ENCODE assay signal across 15 cellular contexts in the genomic region with DNA sequence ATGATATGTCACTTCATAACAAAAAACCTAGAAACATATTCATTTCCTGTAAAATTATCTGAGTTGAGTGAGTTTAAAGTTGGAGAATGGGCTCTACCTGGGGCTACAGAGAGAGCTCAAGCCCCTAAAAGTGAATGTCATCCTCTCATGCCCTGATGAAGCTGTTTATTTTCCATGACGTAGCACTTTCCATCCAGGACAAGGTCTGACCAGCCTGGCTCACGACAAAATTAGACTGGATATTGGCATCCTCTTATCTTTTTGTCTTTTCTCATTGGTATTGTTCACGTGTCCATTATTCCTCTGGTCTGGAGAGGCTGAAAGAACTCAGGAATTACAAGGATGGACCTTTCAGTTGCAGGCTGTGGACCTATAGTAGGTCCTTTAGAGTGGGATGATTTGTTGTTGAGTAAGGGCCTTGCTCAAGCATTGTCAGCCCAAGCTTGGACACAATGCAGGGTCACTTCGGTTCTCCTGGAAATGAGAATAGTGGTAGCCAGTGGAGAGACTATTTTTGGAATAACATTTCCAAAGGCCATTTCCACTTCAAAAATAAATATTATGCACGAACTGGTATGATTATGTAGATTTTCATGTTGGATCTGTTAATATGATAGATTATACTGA. TPM values are rescaled to one million over a fixed set of nuclear protein-coding genes. Genes with fewer than 3 reads are reported as not detected.
DNase-seq lines count a peak whose midpoint lies in the region; ATAC-seq and TF ChIP-seq lines count a peak whose summit lies in the region.
"Had no signal": no experiment of that assay in that cellular context is flagged by ENCODE, and none has a peak within 500 bp of the region (broad histone marks: within the 10 kb centered on the region; RNA-seq: fewer than 3 reads in every experiment).

No MANE protein-coding gene starts in this region.

- CTCF ChIA-PET in A673 (lab: Charles Lee) = no interaction called here

- BruUV-seq in A673 (replicated peaks; lab: Mats Ljungman, UMichigan) = no TSS peak

- H3K4me3 ChIP-seq in right atrium auricular region (no peak overlapping the region), Karpas-422 (ENCODE audit: low read length) (no peak overlapping the region), subcutaneous abdominal adipose tissue (ENCODE audit: low read depth in 1 of 5, low read length in 5 of 5) (no peak overlapping the region), A673 (ENCODE audit: low read depth, low read length, poor library complexity, severe bottlenecking) (no peak overlapping the region)
- H3K4me3 ChIP-seq: BLaER1 treated with 17β-estradiol and CSF1 and Interleukin-3, amounts not matched to agents 10 nM and 100 nM; GM23338 had no signal

- H3K27ac ChIP-seq in right atrium auricular region (peak overlapping the region in 1 of 2 donors; percentile 35), Karpas-422 (ENCODE audit: low read length) (no peak overlapping the region), subcutaneous abdominal adipose tissue (ENCODE audit: low read depth, low read length) (peak overlapping the region; percentile 48), A673 (ENCODE audit: low read depth, low read length, poor library complexity, severe bottlenecking) (no peak overlapping the region), substantia nigra (ENCODE audit: low read depth, low read length, poor library complexity, severe bottlenecking) (no peak overlapping the region)
- H3K27ac ChIP-seq: 22Rv1; BLaER1 treated with 17β-estradiol and CSF1 and Interleukin-3, amounts not matched to agents 10 nM and 100 nM had no signal

- no peak for TF ChIP-seq CTCF in right atrium auricular region (IDR thresholded peaks at IDR 0.05)
- TF ChIP-seq CTCF in A673 (conservative IDR thresholded peaks at IDR 0.05; ENCODE audit: low read depth, low read length) = no peak

- H3K9ac ChIP-seq in Karpas-422 (ENCODE audit: low read length) (no peak overlapping the region), subcutaneous abdominal adipose tissue (ENCODE audit: low read length in 5 of 5) (no peak overlapping the region)
- H3K9ac ChIP-seq: BLaER1 treated with 17β-estradiol and CSF1 and Interleukin-3, amounts not matched to agents 10 nM and 100 nM had no signal

- H3K79me2 ChIP-seq in Karpas-422 (ENCODE audit: low read length) = no peaks in the 10 kb centered on the region

- H3K27me3 ChIP-seq in right atrium auricular region = no peaks in the 10 kb centered on the region
- H3K27me3 ChIP-seq in Karpas-422 (ENCODE audit: low read length) = no peaks in the 10 kb centered on the region
- no peaks in the 10 kb centered on the region for H3K27me3 ChIP-seq in subcutaneous abdominal adipose tissue (ENCODE audit: control insufficient read depth in 5 of 5, insufficient read depth in 4 of 5, low read length in 5 of 5)
- H3K27me3 ChIP-seq in A673 (replicated peaks; ENCODE audit: insufficient read depth, low read depth, low read length, poor library complexity) = peaks cover 32% of the 10 kb centered on the region

- H3K9me3 ChIP-seq in right atrium auricular region = no peaks in the 10 kb centered on the region
- H3K9me3 ChIP-seq in Karpas-422 (ENCODE audit: low read length) = no peaks in the 10 kb centered on the region
- no peaks in the 10 kb centered on the region for H3K9me3 ChIP-seq in subcutaneous abdominal adipose tissue (ENCODE audit: control insufficient read depth in 5 of 5, low read length in 5 of 5)
- no peaks in the 10 kb centered on the region for H3K9me3 ChIP-seq in A673 (ENCODE audit: low read depth, low read length, poor library complexity, severe bottlenecking)
- H3K9me3 ChIP-seq: BLaER1 treated with 17β-estradiol and CSF1 and Interleukin-3, amounts not matched to agents 10 nM and 100 nM had no signal

- H3K4me2 ChIP-seq in Karpas-422 (ENCODE audit: low read depth, low read length, poor library complexity, severe bottlenecking) = no peak overlapping the region
- H3K4me2 ChIP-seq: BLaER1 treated with 17β-estradiol and CSF1 and Interleukin-3, amounts not matched to agents 10 nM and 100 nM; GM23338 had no signal

- H3K9me2 ChIP-seq in Karpas-422 (replicated peaks; ENCODE audit: insufficient read depth, low read length) = no peaks in the 10 kb centered on the region

- intact Hi-C loops in Right ventricle myocardium inferior (cut with DNase I) (no loop called here), A673 (cut with micrococcal nuclease; ENCODE audit: unreplicated experiment) (no loop called here)

- H3K36me3 ChIP-seq in right atrium auricular region = no peaks in the 10 kb centered on the region
- no peaks in the 10 kb centered on the region for H3K36me3 ChIP-seq in Karpas-422 (ENCODE audit: insufficient read depth, low read length)
- H3K36me3 ChIP-seq in subcutaneous abdominal adipose tissue (ENCODE audit: control insufficient read depth in 5 of 5, insufficient read depth in 5 of 5, low read length in 5 of 5) = no peaks in the 10 kb centered on the region
- H3K36me3 ChIP-seq in A673 (ENCODE audit: insufficient read depth, low read length, poor library complexity, severe bottlenecking) = no peaks in the 10 kb centered on the region
- H3K36me3 ChIP-seq: BLaER1 treated with 17β-estradiol and CSF1 and Interleukin-3, amounts not matched to agents 10 nM and 100 nM had no signal

- peak; percentile 36 for ATAC-seq in Right ventricle myocardium inferior
- peak; percentile 15 for ATAC-seq in left lobe of liver
- ATAC-seq: GM23338 had no signal

- no peak for DNase-seq in Right ventricle myocardium inferior (ENCODE audit: missing footprints)
- no peak for DNase-seq in right atrium auricular region (ENCODE audit: low spot score)
- DNase-seq in Karpas-422 = peak; percentile 19
- peak; percentile 46 for DNase-seq in left lobe of liver (ENCODE audit: low spot score)
- no peak for DNase-seq in A673 (ENCODE audit: low spot score)
- DNase-seq in substantia nigra (lab: John Stamatoyannopoulos, UW) = no peak
- DNase-seq: ACHN; CD4-positive, CD25-positive, alpha-beta regulatory T cell; DMS53; H7 had no signal

- H2AFZ ChIP-seq in Karpas-422 (ENCODE audit: low read length) = no peak overlapping the region
- H2AFZ ChIP-seq: GM23338 had no signal

- H4K20me1 ChIP-seq in Karpas-422 (ENCODE audit: insufficient read depth, low read depth, low read length) = no peaks in the 10 kb centered on the region

- POLR2A ChIA-PET in A673 (lab: Charles Lee; ENCODE audit: low non-redundant PET) = no interaction called here

- H3K4me1 ChIP-seq in right atrium auricular region = no peaks in the 10 kb centered on the region
- H3K4me1 ChIP-seq in Karpas-422 (ENCODE audit: low read length) = no peaks in the 10 kb centered on the region
- peaks cover 0 to 30% (median 6%) of the 10 kb centered on the region in 5 donors for H3K4me1 ChIP-seq in subcutaneous abdominal adipose tissue (ENCODE audit: control insufficient read depth in 5 of 5, insufficient read depth in 5 of 5, low read length in 5 of 5)
- no peaks in the 10 kb centered on the region for H3K4me1 ChIP-seq in A673 (ENCODE audit: insufficient read depth, low read length, poor library complexity, severe bottlenecking)

RNA-seq across cellular contexts. Expression of gene TDRD15, which starts 24.4 kb away (rescaled TPM):
- total RNA-seq in Right ventricle myocardium inferior (not detected), right atrium auricular region (1 to 10 TPM in 1 of 2 donors, not detected in 1; 1.7 TPM), left lobe of liver (0.93 TPM), A673 (2021) (not detected in 2 replicates)
- not detected in 2 replicates for total RNA-seq in Karpas-422 (2014; rRNA removed; shearing (Covaris generic); ENCODE audit: low replicate concordance)
- total RNA-seq: CD4-positive, CD25-positive, alpha-beta regulatory T cell; H7; HT-29 had no signal

RNA-seq across cellular contexts. Expression of gene APOB, which starts 55.5 kb away (rescaled TPM):
- 12.5 TPM for total RNA-seq in Right ventricle myocardium inferior
- total RNA-seq in right atrium auricular region = 10 to 100 TPM; 20.1 to 45.3 TPM
- not detected in 2 replicates for total RNA-seq in Karpas-422 (2014; rRNA removed; shearing (Covaris generic); ENCODE audit: low replicate concordance)
- total RNA-seq in left lobe of liver = 2,405 TPM
- not detected in 2 replicates for total RNA-seq in A673 (2021)
- total RNA-seq: CD4-positive, CD25-positive, alpha-beta regulatory T cell; HT-29 had no signal

Comparison
In these comparisons a context has a peak if more than half of its experiments do, and no peak if none do; other contexts are left out.
1. DNase-seq: peak in Karpas-422 (single experiment) and left lobe of liver (single experiment); none in Right ventricle myocardium inferior (single experiment), right atrium auricular region (single experiment), A673 (single experiment) and substantia nigra (0 of 49).
2. RNA of gene APOB, which starts 55.5 kb away (total RNA-seq): 2,405 TPM in left lobe of liver (single experiment); 20.1 to 45.3 TPM in right atrium auricular region, 12.5 TPM in Right ventricle myocardium inferior (single experiment), not detected in A673 and not detected in Karpas-422; every median in the first group is over 10 times any median in the second.